In genomic region chr1:66403031-66403731, GRCh38 we compare ENCODE assay signal across 12 cellular contexts.
DNase-seq lines count a peak whose midpoint lies in the region; TF ChIP-seq lines count a peak whose summit lies in the region.
"Had no signal": no experiment of that assay in that cellular context is flagged by ENCODE, and none has a peak within 500 bp of the region (broad histone marks: within the 10 kb centered on the region; RNA-seq: fewer than 3 reads in every experiment).

No MANE protein-coding gene starts in this region.

- H3K27ac ChIP-seq in Karpas-422 (ENCODE audit: low read length) (peak overlapping the region; percentile 97), endodermal cell (ENCODE audit: low read depth, low read length) (no peak overlapping the region), sigmoid colon (peak overlapping the region; percentile 9 to 27 (median 23))

- H3K27me3 ChIP-seq in Karpas-422 (ENCODE audit: low read length) (no peaks in the 10 kb centered on the region), endodermal cell (ENCODE audit: control insufficient read depth, insufficient read depth, low read length, poor library complexity, severe bottlenecking) (no peaks in the 10 kb centered on the region), sigmoid colon (no peaks in the 10 kb centered on the region)

- H3K4me3 Mint-ChIP-seq in endodermal cell: no peak overlapping the region
- H3K4me3 Mint-ChIP-seq in activated T-cell treated with anti-CD3 and anti-CD28 coated beads, Interleukin-2, amount 50 U/mL, for 24 hours: no peak overlapping the region
- H3K4me3 Mint-ChIP-seq: stimulated activated naive CD8-positive, alpha-beta T cell treated with anti-CD3 and anti-CD28 coated beads, Interleukin-15, Interleukin-2, amounts not matched to agents 100 ng/mL and 50 ng/mL, for 24 hours had no signal

- H3K4me3 ChIP-seq in Karpas-422 (ENCODE audit: low read length) (peak overlapping the region; percentile 57), endodermal cell (ENCODE audit: low read length) (no peak overlapping the region), sigmoid colon (no peak overlapping the region)

- no peaks in the 10 kb centered on the region for H3K9me3 ChIP-seq in Karpas-422 (ENCODE audit: low read length)
- no peaks in the 10 kb centered on the region for H3K9me3 ChIP-seq in endodermal cell (ENCODE audit: control insufficient read depth, low read length)
- no peaks in the 10 kb centered on the region for H3K9me3 ChIP-seq in sigmoid colon

- H3K9me2 ChIP-seq in Karpas-422 (replicated peaks; ENCODE audit: insufficient read depth, low read length): no peaks in the 10 kb centered on the region

- H3K36me3 ChIP-seq in Karpas-422 (ENCODE audit: insufficient read depth, low read length): no peaks in the 10 kb centered on the region
- H3K36me3 ChIP-seq in endodermal cell (ENCODE audit: control insufficient read depth, insufficient read depth, low read length): no peaks in the 10 kb centered on the region
- no peaks in the 10 kb centered on the region for H3K36me3 ChIP-seq in sigmoid colon

- peak overlapping the region; percentile 86 for H3K4me2 ChIP-seq in Karpas-422 (ENCODE audit: low read depth, low read length, poor library complexity, severe bottlenecking)

- TF ChIP-seq CTCF in GM10266 (IDR thresholded peaks at IDR 0.05; ENCODE audit: control insufficient read depth, insufficient read depth, low read depth, missing control alignments) (peak; percentile 34), endodermal cell (conservative IDR thresholded peaks at IDR 0.05) (peak; percentile 56), sigmoid colon (IDR thresholded peaks at IDR 0.05) (no peak)

- no peak for TF ChIP-seq POLR2A in sigmoid colon (IDR thresholded peaks at IDR 0.05)

- H4K20me1 ChIP-seq in Karpas-422 (ENCODE audit: insufficient read depth, low read depth, low read length): no peaks in the 10 kb centered on the region

- peak overlapping the region; percentile 69 for H3K9ac ChIP-seq in Karpas-422 (ENCODE audit: low read length)
- H3K9ac ChIP-seq in endodermal cell (ENCODE audit: extremely low read depth, low read length, poor library complexity, severe bottlenecking): no peak overlapping the region

- intact Hi-C loops in sigmoid colon (cut with DNase I): no loop called here

- DNase-seq in GM10266 (ENCODE audit: extremely low spot score) (no peak), Karpas-422 (peak; percentile 78), endodermal cell (no peak), sigmoid colon (no peak), HPDE6-E6E7 (ENCODE audit: extremely low spot score) (no peak), DMS53 treated with DMSO at 0.1 percent for 48 hours (lab: John Stamatoyannopoulos, UW; ENCODE audit: unreplicated experiment) (no peak), SKM-1 (lab: John Stamatoyannopoulos, UW; ENCODE audit: unreplicated experiment) (no peak)
- no peak for DNase-seq in activated T-cell treated with anti-CD3 and anti-CD28 coated beads, Interleukin-2, amount 50 U/mL, for 24 hours
- DNase-seq: HCEC 1CT, head of caudate nucleus, SHP77 had no signal

- 92 to 100% methylated on average over 3 to 5 of the region's 5 CpGs for WGBS in endodermal cell (ENCODE audit: insufficient coverage in 1 of 2, insufficient read length in 1 of 2), 2 experiments
- 89 to 91% methylated on average over 5 of the region's 5 CpGs for WGBS in sigmoid colon, 2 donors

- H3K36me3 Mint-ChIP-seq in endodermal cell (ENCODE audit: low read depth): no peaks in the 10 kb centered on the region
- no peaks in the 10 kb centered on the region for H3K36me3 Mint-ChIP-seq in activated T-cell treated with anti-CD3 and anti-CD28 coated beads, Interleukin-2, amount 50 U/mL, for 24 hours (ENCODE audit: low read depth)

- no peaks in the 10 kb centered on the region for H3K27me3 Mint-ChIP-seq in endodermal cell (ENCODE audit: insufficient read depth)
- no peaks in the 10 kb centered on the region for H3K27me3 Mint-ChIP-seq in activated T-cell treated with anti-CD3 and anti-CD28 coated beads, Interleukin-2, amount 50 U/mL, for 24 hours
- H3K27me3 Mint-ChIP-seq: stimulated activated naive CD8-positive, alpha-beta T cell treated with anti-CD3 and anti-CD28 coated beads, Interleukin-15, Interleukin-2, amounts not matched to agents 100 ng/mL and 50 ng/mL, for 24 hours had no signal

- peaks cover 69% of the 10 kb centered on the region for H3K4me1 ChIP-seq in Karpas-422 (ENCODE audit: low read length)
- no peaks in the 10 kb centered on the region for H3K4me1 ChIP-seq in endodermal cell (ENCODE audit: control insufficient read depth, insufficient read depth, low read length)
- peaks cover 0 to 3% (median 0%) of the 10 kb centered on the region in 4 donors for H3K4me1 ChIP-seq in sigmoid colon

- no peaks in the 10 kb centered on the region for H3K79me2 ChIP-seq in Karpas-422 (ENCODE audit: low read length)

- no peak overlapping the region for H3K27ac Mint-ChIP-seq in endodermal cell
- H3K27ac Mint-ChIP-seq in activated T-cell treated with anti-CD3 and anti-CD28 coated beads, Interleukin-2, amount 50 U/mL, for 24 hours: no peak overlapping the region
- H3K27ac Mint-ChIP-seq: stimulated activated naive CD8-positive, alpha-beta T cell treated with anti-CD3 and anti-CD28 coated beads, Interleukin-15, Interleukin-2, amounts not matched to agents 100 ng/mL and 50 ng/mL, for 24 hours had no signal

- no peaks in the 10 kb centered on the region for H3K4me1 Mint-ChIP-seq in endodermal cell
- peaks cover 34% of the 10 kb centered on the region for H3K4me1 Mint-ChIP-seq in activated T-cell treated with anti-CD3 and anti-CD28 coated beads, Interleukin-2, amount 50 U/mL, for 24 hours (ENCODE audit: low read depth)

- no peaks in the 10 kb centered on the region for H3K9me3 Mint-ChIP-seq in endodermal cell
- H3K9me3 Mint-ChIP-seq in activated T-cell treated with anti-CD3 and anti-CD28 coated beads, Interleukin-2, amount 50 U/mL, for 24 hours: no peaks in the 10 kb centered on the region

- no peak for TF ChIP-seq EP300 in sigmoid colon (IDR thresholded peaks at IDR 0.05)

- no peak overlapping the region for H2AFZ ChIP-seq in Karpas-422 (ENCODE audit: low read length)

Comparison
In these comparisons a context has a peak if more than half of its experiments do, and no peak if none do; other contexts are left out.
1. CTCF ChIP-seq: peak in GM10266 (single experiment) and endodermal cell (single experiment); none in sigmoid colon (0 of 4).